In the genomic region with DNA sequence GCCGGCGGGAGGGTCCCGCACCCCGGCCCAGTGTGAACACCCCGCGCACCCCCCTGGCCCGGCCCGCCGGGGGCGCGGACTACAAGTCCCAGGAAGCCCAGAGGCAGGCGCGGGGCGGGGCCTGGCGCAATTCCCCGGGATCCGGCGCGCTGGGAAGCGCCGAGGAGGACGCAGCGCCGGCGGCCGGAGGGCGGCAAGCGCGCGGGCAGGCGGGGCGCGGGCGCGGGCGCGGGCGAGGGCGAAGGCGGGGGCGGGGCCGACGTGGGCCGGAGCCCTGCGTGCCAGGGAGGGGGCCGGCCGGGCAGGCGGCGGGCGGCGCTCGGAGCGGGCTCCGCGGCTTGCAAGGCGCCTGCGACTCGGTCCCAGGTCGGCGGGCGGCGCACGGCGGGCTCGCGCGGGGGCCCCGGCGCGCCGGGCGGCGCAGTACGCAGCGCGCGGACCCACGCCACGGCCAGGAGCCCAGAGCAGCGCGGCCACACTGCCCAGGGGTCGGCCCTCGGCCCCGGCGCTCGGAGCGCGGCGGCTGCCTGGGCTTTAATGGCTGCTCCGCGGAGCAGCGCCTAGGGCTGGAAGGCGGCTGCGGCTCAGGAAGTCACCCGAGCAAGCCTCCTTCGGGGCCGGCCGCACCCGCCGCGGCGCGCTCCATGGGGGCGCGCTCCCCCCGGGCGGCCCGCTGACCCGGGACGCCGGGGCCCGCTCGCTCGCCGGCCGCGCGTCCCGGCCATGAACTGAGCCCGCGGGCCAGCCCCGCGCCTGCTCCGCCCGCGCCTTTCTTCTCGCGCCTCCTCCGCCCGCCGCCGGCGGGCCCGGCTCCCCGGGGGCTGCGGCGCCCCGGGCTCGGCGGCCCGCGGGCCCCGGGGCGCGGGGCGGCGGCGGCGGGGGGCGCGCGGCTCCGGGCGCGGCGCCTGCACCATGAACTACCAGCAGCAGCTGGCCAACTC, we compare ENCODE assay signal across 8 cellular contexts. TPM values are rescaled to one million over a fixed set of nuclear protein-coding genes. Genes with fewer than 3 reads are reported as not detected.
DNase-seq lines count a peak whose midpoint lies in the region; ATAC-seq, FAIRE-seq and TF ChIP-seq lines count a peak whose summit lies in the region.

TSS of gene AGAP1 (plus strand) at position 269 of the 941 bp plus-strand sequence.

- no peaks in the 10 kb centered on the region for H3K9me3 ChIP-seq in ascending aorta
- H3K9me3 ChIP-seq in pancreas = no peaks in the 10 kb centered on the region

- H3K27me3 ChIP-seq in ascending aorta (no peaks in the 10 kb centered on the region), pancreas (no peaks in the 10 kb centered on the region)

- peaks cover 3 to 15% of the 10 kb centered on the region in 2 donors for H3K4me1 ChIP-seq in ascending aorta
- H3K4me1 ChIP-seq in pancreas = no peaks in the 10 kb centered on the region

- H3K4me3 ChIP-seq in ascending aorta = peak within 1 kb of the TSS; percentile 76 to 84
- H3K4me3 ChIP-seq in pancreas = peak within 1 kb of the TSS; percentile 53 to 67 (median 66)

- ATAC-seq in HG03066 (IDR thresholded peaks at IDR 0.05; ENCODE audit: low read depth, unreplicated experiment) = peak; percentile 52
- ATAC-seq in left cardiac atrium = peak; percentile 92 to 94
- ATAC-seq in pancreas = peak; percentile 82 to 89 (median 85)
- ATAC-seq in GM21717 (IDR thresholded peaks at IDR 0.05; ENCODE audit: unreplicated experiment) = no peak

- intact Hi-C loops in ascending aorta (cut with DNase I) (loop anchor here (2.0 to 10.0 kb wide), 3 partner anchors 61 to 509 kb away; no protein-coding TSS in a partner anchor), left cardiac atrium (cut with DNase I) (loop anchor here in 1 of 2 donors (10.0 kb wide), 1 partner anchor 91 kb away; no protein-coding TSS in a partner anchor), pancreas (cut with DNase I) (loop anchor here in 1 of 3 donors (10.0 kb wide), 1 partner anchor 359 kb away; no protein-coding TSS in a partner anchor)

- 1% methylated on average over 68 to 156 of the region's 156 CpGs for WGBS in pancreas, 2 donors

- H3K27ac ChIP-seq in ascending aorta = peak within 1 kb of the TSS; percentile 61 to 83
- peak within 1 kb of the TSS; percentile 37 to 83 (median 80) for H3K27ac ChIP-seq in pancreas

- no peak for FAIRE-seq in pancreas (lab: Jason Lieb, UNC)

- DNase-seq in EL (peak; percentile 89), NCI-H748 (lab: John Stamatoyannopoulos, UW; ENCODE audit: unreplicated experiment) (peak; percentile 87), ascending aorta (ENCODE audit: low spot score in 2 of 2) (peak in 1 of 2 donors; percentile 93), left cardiac atrium (peak; percentile 92), pancreas (peak; percentile 89 to 97 (median 95)), T-helper 9 cell (no peak)

- TF ChIP-seq CTCF in ascending aorta (IDR thresholded peaks at IDR 0.05) = no peak
- TF ChIP-seq CTCF in pancreas (IDR thresholded peaks at IDR 0.05) = no peak

- no peaks in the 10 kb centered on the region for H3K36me3 ChIP-seq in ascending aorta
- no peaks in the 10 kb centered on the region for H3K36me3 ChIP-seq in pancreas

RNA-seq across cellular contexts. Expression of gene AGAP1, which starts in this region (rescaled TPM):
- 19.7 TPM for total RNA-seq in ascending aorta
- 10 to 100 TPM; 22.5 to 23.9 TPM for total RNA-seq in left cardiac atrium
- 10 to 100 TPM; 16.1 to 27.6 (median 19.4) TPM for total RNA-seq in pancreas
- 1 to 10 TPM; 5.0 to 6.8 TPM for polyA plus RNA-seq in pancreas
